In genomic region chr10:6739530-6740174, GRCh38 we compare ENCODE assay signal across 17 cellular contexts.
DNase-seq lines count a peak whose midpoint lies in the region; ATAC-seq and TF ChIP-seq lines count a peak whose summit lies in the region.
"Had no signal": no experiment of that assay in that cellular context is flagged by ENCODE, and none has a peak within 500 bp of the region (broad histone marks: within the 10 kb centered on the region; RNA-seq: fewer than 3 reads in every experiment).

No MANE protein-coding gene starts in this region.

- no peaks in the 10 kb centered on the region for H3K27me3 ChIP-seq in RWPE2 (ENCODE audit: insufficient read depth, poor library complexity, severe bottlenecking)
- H3K27me3 ChIP-seq: BLaER1 had no signal

- peak overlapping the region; percentile 74 for H3K27ac Mint-ChIP-seq in Calu3 (ENCODE audit: unreplicated experiment)
- H3K27ac Mint-ChIP-seq: CD4-positive, alpha-beta memory T cell had no signal

- H3K9me3 ChIP-seq in RWPE2 (ENCODE audit: severe bottlenecking) = no peaks in the 10 kb centered on the region
- H3K9me3 ChIP-seq: BLaER1 had no signal

- intact Hi-C loops in Calu3 (cut with micrococcal nuclease; ENCODE audit: unreplicated experiment) (loop anchor here (2.0 to 10.0 kb wide), 4 partner anchors 17 to 948 kb away; no protein-coding TSS in a partner anchor), posterior vena cava (cut with DNase I) (loop anchor here in 1 of 2 donors (5.0 kb wide), 1 partner anchor 742 kb away; no protein-coding TSS in a partner anchor), head of caudate nucleus (cut with DNase I) (no loop called here)

- ATAC-seq in RWPE2 (ENCODE audit: low read depth) (peak; percentile 46), HG03442 (IDR thresholded peaks at IDR 0.05; ENCODE audit: unreplicated experiment) (no peak), GM18519 (IDR thresholded peaks at IDR 0.05; ENCODE audit: low FRiP score, unreplicated experiment) (no peak)

- H3K36me3 Mint-ChIP-seq in Calu3 (ENCODE audit: insufficient read depth, unreplicated experiment) = peaks cover 73% of the 10 kb centered on the region
- H3K36me3 Mint-ChIP-seq: CD4-positive, alpha-beta memory T cell had no signal

- peak overlapping the region; percentile 79 for H3K4me3 Mint-ChIP-seq in Calu3 (ENCODE audit: low read depth, unreplicated experiment)
- H3K4me3 Mint-ChIP-seq: CD4-positive, alpha-beta memory T cell had no signal

- no TSS peak for BruUV-seq in Calu3 (replicated peaks; lab: Mats Ljungman, UMichigan)

- H3K27ac ChIP-seq in RWPE2 (ENCODE audit: poor library complexity, severe bottlenecking) = peak overlapping the region; percentile 86
- H3K27ac ChIP-seq: BLaER1 had no signal

- H3K9me3 Mint-ChIP-seq in Calu3 (ENCODE audit: low read depth, unreplicated experiment) = no peaks in the 10 kb centered on the region
- H3K9me3 Mint-ChIP-seq: CD4-positive, alpha-beta memory T cell had no signal

- peaks cover 63% of the 10 kb centered on the region for H3K4me1 Mint-ChIP-seq in Calu3 (ENCODE audit: low read depth, unreplicated experiment)

- H3K4me1 ChIP-seq in RWPE2 (ENCODE audit: insufficient read depth, poor library complexity, severe bottlenecking) = peaks cover 35% of the 10 kb centered on the region
- H3K4me1 ChIP-seq: BLaER1 had no signal

- H3K36me3 ChIP-seq in RWPE2 (ENCODE audit: low read depth) = peaks cover 12% of the 10 kb centered on the region
- H3K36me3 ChIP-seq: BLaER1 had no signal

- DNase-seq in Calu3 (no peak), RWPE2 (ENCODE audit: low spot score) (no peak), epithelial cell of esophagus (ENCODE audit: low read depth) (peak; percentile 85), posterior vena cava (ENCODE audit: low spot score) (peak; percentile 62), head of caudate nucleus (no peak), NCI-H69 (lab: John Stamatoyannopoulos, UW) (no peak)
- DNase-seq: CD4-positive, alpha-beta memory T cell; DMS53; EL; NCI-H1105; NCI-H1694; NCI-H2081 treated with DMSO at 0.1 percent for 48 hours; NCI-H774; RPMI8226 had no signal

- no peaks in the 10 kb centered on the region for H3K27me3 Mint-ChIP-seq in Calu3 (ENCODE audit: unreplicated experiment)

- H3K4me3 ChIP-seq in RWPE2 (ENCODE audit: severe bottlenecking) = no peak overlapping the region
- no peak overlapping the region for H3K4me3 ChIP-seq in epithelial cell of esophagus (ENCODE audit: low read length)
- H3K4me3 ChIP-seq: BLaER1 had no signal

- TF ChIP-seq CTCF in Calu3 (IDR thresholded peaks at IDR 0.05; ENCODE audit: unreplicated experiment) (no peak), RWPE2 (IDR thresholded peaks at IDR 0.05; ENCODE audit: poor library complexity, severe bottlenecking) (no peak), epithelial cell of esophagus (IDR thresholded peaks at IDR 0.05; ENCODE audit: insufficient read depth, low read depth, low read length, missing control alignments) (no peak)

- CTCF ChIA-PET in Calu3 (lab: Charles Lee) = interaction anchor here (1.3 to 1.8 kb wide), 2 partner anchors 9 to 53 kb away, joined by 3 to 6 read pairs; no protein-coding TSS in a partner anchor

Comparison
In these comparisons a context has a peak if more than half of its experiments do, and no peak if none do; other contexts are left out.
1. DNase-seq: peak in epithelial cell of esophagus (single experiment) and posterior vena cava (single experiment); none in Calu3 (single experiment), RWPE2 (single experiment), head of caudate nucleus (0 of 42) and NCI-H69 (single experiment).